Comparison of ENCODE assay signal across 1 cellular context in genomic region chr14:24114536-24115450, GRCh38.
TF ChIP-seq lines count a peak whose summit lies in the region.

TSS of gene DCAF11 (plus strand) at chr14:24114777. CDS start at chr14:24115595, 818 bp downstream.
TSS of gene NRL (minus strand) at chr14:24114949. CDS start at chr14:24082848, 32,101 bp downstream.

TF ChIP-seq in HepG2, 621 proteins besides CTCF, POLR2A, EP300 and RAD21 (continued from another document and continues in another):
- TF ChIP-seq ZNF749 (CRISPR knock-in tag; IDR thresholded peaks at IDR 0.05; ENCODE audit: borderline replicate concordance) = peak; percentile 96
- TF ChIP-seq, protein P1, sequence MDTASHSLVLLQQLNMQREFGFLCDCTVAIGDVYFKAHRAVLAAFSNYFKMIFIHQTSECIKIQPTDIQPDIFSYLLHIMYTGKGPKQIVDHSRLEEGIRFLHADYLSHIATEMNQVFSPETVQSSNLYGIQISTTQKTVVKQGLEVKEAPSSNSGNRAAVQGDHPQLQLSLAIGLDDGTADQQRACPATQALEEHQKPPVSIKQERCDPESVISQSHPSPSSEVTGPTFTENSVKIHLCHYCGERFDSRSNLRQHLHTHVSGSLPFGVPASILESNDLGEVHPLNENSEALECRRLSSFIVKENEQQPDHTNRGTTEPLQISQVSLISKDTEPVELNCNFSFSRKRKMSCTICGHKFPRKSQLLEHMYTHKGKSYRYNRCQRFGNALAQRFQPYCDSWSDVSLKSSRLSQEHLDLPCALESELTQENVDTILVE (CRISPR knock-in tag; IDR thresholded peaks at IDR 0.05) = peak; percentile 76; the same call in 1 of the 2 replicates
- peak; percentile 90 for TF ChIP-seq SAFB2 (CRISPR knock-in tag; IDR thresholded peaks at IDR 0.05; ENCODE audit: borderline replicate concordance, low read depth)
- TF ChIP-seq ZNF816 (CRISPR knock-in tag; IDR thresholded peaks at IDR 0.05; ENCODE audit: borderline replicate concordance) = no peak
- TF ChIP-seq HHEX (CRISPR knock-in tag; IDR thresholded peaks at IDR 0.05) = peak; percentile 72; the same call in 1 of the 2 replicates
- peak; percentile 74; the same call in 1 of the 2 replicates for TF ChIP-seq BRCA1 (CRISPR knock-in tag; IDR thresholded peaks at IDR 0.05)
- TF ChIP-seq ELF1 (CRISPR knock-in tag; IDR thresholded peaks at IDR 0.05) = peak; percentile 96
- peak; percentile 41; the same call in 1 of the 2 replicates for TF ChIP-seq ZNF556 (CRISPR knock-in tag; IDR thresholded peaks at IDR 0.05; ENCODE audit: borderline replicate concordance)
- peak; percentile 98 for TF ChIP-seq HIVEP1 (CRISPR knock-in tag; IDR thresholded peaks at IDR 0.05)
- peak; percentile 87; the same call in 1 of the 2 replicates for TF ChIP-seq ZBTB3 (CRISPR knock-in tag; IDR thresholded peaks at IDR 0.05; ENCODE audit: borderline replicate concordance, low read depth)
- TF ChIP-seq ZNF605 (CRISPR knock-in tag; IDR thresholded peaks at IDR 0.05) = peak; percentile 99
- TF ChIP-seq ZNF326 (CRISPR knock-in tag; IDR thresholded peaks at IDR 0.05; ENCODE audit: borderline replicate concordance) = peak; percentile 81; the same call in 1 of the 2 replicates
- no peak for TF ChIP-seq REXO4 (CRISPR knock-in tag; IDR thresholded peaks at IDR 0.05; ENCODE audit: borderline replicate concordance)
- TF ChIP-seq SCMH1 (CRISPR knock-in tag; IDR thresholded peaks at IDR 0.05; ENCODE audit: borderline replicate concordance) = no peak
- peak; percentile 99 for TF ChIP-seq IKZF4 (CRISPR knock-in tag; IDR thresholded peaks at IDR 0.05; ENCODE audit: borderline replicate concordance, low read depth, not compliant biosample characterization)
- TF ChIP-seq SALL2 (CRISPR knock-in tag; IDR thresholded peaks at IDR 0.05) = peak; percentile 91; the same call in 1 of the 2 replicates
- TF ChIP-seq, protein P2, sequence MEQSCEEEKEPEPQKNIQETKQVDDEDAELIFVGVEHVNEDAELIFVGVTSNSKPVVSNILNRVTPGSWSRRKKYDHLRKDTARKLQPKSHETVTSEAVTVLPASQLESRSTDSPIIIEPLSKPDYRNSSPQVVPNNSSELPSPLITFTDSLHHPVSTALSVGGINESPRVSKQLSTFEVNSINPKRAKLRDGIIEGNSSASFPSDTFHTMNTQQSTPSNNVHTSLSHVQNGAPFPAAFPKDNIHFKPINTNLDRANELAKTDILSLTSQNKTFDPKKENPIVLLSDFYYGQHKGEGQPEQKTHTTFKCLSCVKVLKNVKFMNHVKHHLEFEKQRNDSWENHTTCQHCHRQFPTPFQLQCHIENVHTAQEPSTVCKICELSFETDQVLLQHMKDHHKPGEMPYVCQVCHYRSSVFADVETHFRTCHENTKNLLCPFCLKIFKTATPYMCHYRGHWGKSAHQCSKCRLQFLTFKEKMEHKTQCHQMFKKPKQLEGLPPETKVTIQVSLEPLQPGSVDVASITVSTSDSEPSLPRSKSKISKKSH (CRISPR knock-in tag; IDR thresholded peaks at IDR 0.05; ENCODE audit: borderline replicate concordance) = peak; percentile 99
- TF ChIP-seq TFE3 (CRISPR knock-in tag; IDR thresholded peaks at IDR 0.05) = peak; percentile 99
- TF ChIP-seq ZNF746 (CRISPR knock-in tag; IDR thresholded peaks at IDR 0.05) = no peak
- TF ChIP-seq ZNF552 (CRISPR knock-in tag; IDR thresholded peaks at IDR 0.05; ENCODE audit: borderline replicate concordance) = peak; percentile 94; the same call in 1 of the 2 replicates
- TF ChIP-seq TERF1 (CRISPR knock-in tag; IDR thresholded peaks at IDR 0.05) = no peak
- peak; percentile 97 for TF ChIP-seq AGO2 (optimal IDR thresholded peaks at IDR 0.05; ENCODE audit: low read depth, low read length)
- peak; percentile 96; the same call in 1 of the 2 replicates for TF ChIP-seq POGK (CRISPR knock-in tag; conservative IDR thresholded peaks at IDR 0.05)
- no peak; the same call in 1 of the 2 replicates for TF ChIP-seq NFE2L2 (IDR thresholded peaks at IDR 0.05; ENCODE audit: low read length)
- no peak for TF ChIP-seq FLYWCH1 (CRISPR knock-in tag; IDR thresholded peaks at IDR 0.05)
- TF ChIP-seq ETV6 (CRISPR knock-in tag; conservative IDR thresholded peaks at IDR 0.05) = peak; percentile 87
- peak; percentile 97 for TF ChIP-seq ZNF781 (CRISPR knock-in tag; IDR thresholded peaks at IDR 0.05; ENCODE audit: borderline replicate concordance, not compliant biosample characterization)
- TF ChIP-seq NCOA5 (CRISPR knock-in tag; IDR thresholded peaks at IDR 0.05) = no peak
- TF ChIP-seq ZFP82 (CRISPR knock-in tag; IDR thresholded peaks at IDR 0.05; ENCODE audit: borderline replicate concordance) = no peak
- no peak; the same call in 1 of the 2 replicates for TF ChIP-seq CBX2 (IDR thresholded peaks at IDR 0.05; ENCODE audit: low read depth, low read length)
- TF ChIP-seq CBX2 (CRISPR knock-in tag; IDR thresholded peaks at IDR 0.05; ENCODE audit: low read depth) = no peak
- no peak for TF ChIP-seq ZNF253 (CRISPR knock-in tag; IDR thresholded peaks at IDR 0.05; ENCODE audit: borderline replicate concordance)
- TF ChIP-seq SRF (IDR thresholded peaks at IDR 0.05; ENCODE audit: low read depth, low read length) = peak; percentile 67
- TF ChIP-seq TEAD2 (CRISPR knock-in tag; IDR thresholded peaks at IDR 0.05) = peak; percentile 87; the same call in 1 of the 2 replicates
- TF ChIP-seq ZFP41 (CRISPR knock-in tag; IDR thresholded peaks at IDR 0.05; ENCODE audit: borderline replicate concordance) = peak; percentile 95; the same call in 1 of the 2 replicates
- TF ChIP-seq NFKB2 (CRISPR knock-in tag; IDR thresholded peaks at IDR 0.05; ENCODE audit: borderline replicate concordance) = peak; percentile 90
- TF ChIP-seq KIAA2018 (CRISPR knock-in tag; IDR thresholded peaks at IDR 0.05; ENCODE audit: borderline replicate concordance) = peak; percentile 100
- TF ChIP-seq PRDM15 (CRISPR knock-in tag; IDR thresholded peaks at IDR 0.05) = no peak
- peak; percentile 94 for TF ChIP-seq MYNN (CRISPR knock-in tag; IDR thresholded peaks at IDR 0.05; ENCODE audit: low read depth)
- no peak for TF ChIP-seq GABPA (IDR thresholded peaks at IDR 0.05; ENCODE audit: low read depth, low read length)
- no peak for TF ChIP-seq GABPA (CRISPR knock-in tag; IDR thresholded peaks at IDR 0.05; ENCODE audit: low read depth)
- TF ChIP-seq PLRG1 (conservative IDR thresholded peaks at IDR 0.05) = no peak
- peak; percentile 86; the same call in 1 of the 2 replicates for TF ChIP-seq ZNF572 (CRISPR knock-in tag; IDR thresholded peaks at IDR 0.05)
- peak; percentile 93 for TF ChIP-seq KLF12 (CRISPR knock-in tag; IDR thresholded peaks at IDR 0.05; ENCODE audit: borderline replicate concordance)
- TF ChIP-seq MZF1 (CRISPR knock-in tag; IDR thresholded peaks at IDR 0.05; ENCODE audit: borderline replicate concordance) = peak; percentile 99
- no peak for TF ChIP-seq ZNF850 (CRISPR knock-in tag; conservative IDR thresholded peaks at IDR 0.05)
